21 cellular contexts compared by ENCODE assay signal in genomic region chr15:85759391-85759790, GRCh38. TPM values are rescaled to one million over a fixed set of nuclear protein-coding genes. Genes with fewer than 3 reads are reported as not detected.
DNase-seq lines count a peak whose midpoint lies in the region; ATAC-seq and TF ChIP-seq lines count a peak whose summit lies in the region.
"Had no signal": no experiment of that assay in that cellular context is flagged by ENCODE, and none has a peak within 500 bp of the region (broad histone marks: within the 10 kb centered on the region; RNA-seq: fewer than 3 reads in every experiment).

No MANE protein-coding gene starts in this region.

- no peaks in the 10 kb centered on the region for H3K9me2 ChIP-seq in SK-N-SH

- no peak for TF ChIP-seq POLR2A in transverse colon (IDR thresholded peaks at IDR 0.05)

- POLR2A ChIA-PET in SK-N-SH (lab: Yijun Ruan, JAX), result no interaction called here

- peak; percentile 85 for DNase-seq in SK-N-SH
- DNase-seq in left cardiac atrium, result peak; percentile 61
- DNase-seq in myocyte (ENCODE audit: low read depth), result peak; percentile 27
- DNase-seq in transverse colon, result no peak
- DNase-seq in mucosa of descending colon, result no peak
- DNase-seq: DMS 273 treated with DMSO at 0.1 percent for 48 hours, GF-D8, IMR-90, Karpas-422, MG63, NCI-H1105 treated with DMSO at 0.1 percent for 48 hours, NCI-H1694 treated with DMSO at 0.1 percent for 48 hours, NCI-H226, NCI-H524 treated with DMSO at 0.1 percent for 48 hours, OCI-M1, SJCRH30 had no signal

- peaks cover 0 to 12% of the 10 kb centered on the region in 2 experiments for H3K36me3 ChIP-seq in SK-N-SH (replicated peaks in 1 of 2; ENCODE audit: control insufficient read depth in 1 of 2, insufficient read depth in 2 of 2, low read length in 1 of 2)
- no peaks in the 10 kb centered on the region for H3K36me3 ChIP-seq in stomach smooth muscle (ENCODE audit: control insufficient read depth in 2 of 2, insufficient read depth in 2 of 2, low read length in 2 of 2)
- H3K36me3 ChIP-seq in transverse colon, result no peaks in the 10 kb centered on the region
- H3K36me3 ChIP-seq in mucosa of descending colon (ENCODE audit: low read depth), result no peaks in the 10 kb centered on the region
- H3K36me3 ChIP-seq: MG63, SJCRH30 had no signal

- 44% methylated on average over 4 of the region's 13 CpGs for WGBS in SK-N-SH (ENCODE audit: low lambda C conversion rate)
- WGBS in transverse colon (ENCODE audit: low coverage in 1 of 2), 2 donors, result 71% methylated on average over 13 of the region's 13 CpGs; no CpG with 5 or more reads in 1 of the 2 donors

- no peak overlapping the region for H2AFZ ChIP-seq in SK-N-SH (ENCODE audit: low read depth)
- H2AFZ ChIP-seq: GM23338 had no signal

- CTCF ChIA-PET in SK-N-SH (lab: Yijun Ruan, JAX), result interaction anchor here (1.0 to 2.5 kb wide), 3 partner anchors 27 to 81 kb away, joined by 3 to 8 read pairs (median 3); no protein-coding TSS in a partner anchor

- H3K27ac ChIP-seq in SK-N-SH (ENCODE audit: low read depth in 2 of 2, low read length in 1 of 2), result no peak overlapping the region; a peak in 1 of 4 replicates
- H3K27ac ChIP-seq in stomach smooth muscle (ENCODE audit: low read length), result peak overlapping the region; percentile 90
- no peak overlapping the region for H3K27ac ChIP-seq in transverse colon
- H3K27ac ChIP-seq: BLaER1 treated with 17β-estradiol and CSF1 and Interleukin-3, amounts not matched to agents 10 nM and 100 nM; SJCRH30 had no signal

- TF ChIP-seq CTCF in SK-N-SH (IDR thresholded peaks at IDR 0.05), result no peak
- no peak for TF ChIP-seq CTCF in transverse colon (IDR thresholded peaks at IDR 0.05)
- TF ChIP-seq CTCF in mucosa of descending colon (IDR thresholded peaks at IDR 0.05), result no peak

- intact Hi-C loops in left cardiac atrium (cut with DNase I), result no loop called here
- intact Hi-C loops in transverse colon (cut with DNase I; ENCODE audit: low total_unique reads), result no loop called here
- intact Hi-C loops in mucosa of descending colon (cut with DNase I, micrococcal nuclease), result no loop called here

- TF ChIP-seq EP300 in SK-N-SH (IDR thresholded peaks at IDR 0.05; ENCODE audit: borderline replicate concordance in 1 of 2, low read depth in 1 of 2, low read length in 1 of 2) (no peak), transverse colon (IDR thresholded peaks at IDR 0.05; ENCODE audit: low read depth) (no peak)

- no peaks in the 10 kb centered on the region for H3K27me3 ChIP-seq in SK-N-SH (ENCODE audit: insufficient read depth)
- H3K27me3 ChIP-seq in stomach smooth muscle (ENCODE audit: control insufficient read depth in 1 of 2, insufficient read depth in 2 of 2, low read length in 2 of 2), result no peaks in the 10 kb centered on the region
- H3K27me3 ChIP-seq in transverse colon, result no peaks in the 10 kb centered on the region
- H3K27me3 ChIP-seq: BLaER1 treated with 17β-estradiol and CSF1 and Interleukin-3, amounts not matched to agents 10 nM and 100 nM; MG63; SJCRH30 had no signal

- no peaks in the 10 kb centered on the region for H4K20me1 ChIP-seq in SK-N-SH (ENCODE audit: insufficient read depth)

- no peak overlapping the region for H3K4me2 ChIP-seq in SK-N-SH
- H3K4me2 ChIP-seq: BLaER1 treated with 17β-estradiol and CSF1 and Interleukin-3, amounts not matched to agents 10 nM and 100 nM; GM23338 had no signal

- H3K9ac ChIP-seq in SK-N-SH, result no peak overlapping the region
- H3K9ac ChIP-seq in stomach smooth muscle (ENCODE audit: low read length in 2 of 2), result no peak overlapping the region
- H3K9ac ChIP-seq: BLaER1 treated with 17β-estradiol and CSF1 and Interleukin-3, amounts not matched to agents 10 nM and 100 nM had no signal

- no peak overlapping the region for H3K4me3 ChIP-seq in SK-N-SH (ENCODE audit: low read depth in 2 of 2, low read length in 1 of 2)
- H3K4me3 ChIP-seq in stomach smooth muscle (ENCODE audit: low read length in 2 of 2), result no peak overlapping the region
- no peak overlapping the region for H3K4me3 ChIP-seq in transverse colon
- H3K4me3 ChIP-seq in mucosa of descending colon, result no peak overlapping the region
- H3K4me3 ChIP-seq: BLaER1 treated with 17β-estradiol and CSF1 and Interleukin-3, amounts not matched to agents 10 nM and 100 nM; GM23338; MG63; SJCRH30 had no signal

- no peaks in the 10 kb centered on the region for H3K79me2 ChIP-seq in SK-N-SH (ENCODE audit: insufficient read depth)

- in situ Hi-C loops in transverse colon (cut with MboI; ENCODE audit: low pct_ligation_motif_present in 1 of 4, low pct_unique_long_range_greater_than_20kb in 1 of 4, low sequenced_read_pairs in 3 of 4), result no loop called here

- no peak for ATAC-seq in SK-N-SH treated with all-trans-retinoic acid at 6 μM for 48 hours
- ATAC-seq in left cardiac atrium, result peak; percentile 29 to 40
- ATAC-seq in mucosa of descending colon, result no peak
- no peak for ATAC-seq in HG03571 (IDR thresholded peaks at IDR 0.05; ENCODE audit: unreplicated experiment)
- ATAC-seq: GM23338 had no signal

- no peak for TF ChIP-seq RAD21 in SK-N-SH (IDR thresholded peaks at IDR 0.05; ENCODE audit: low read length)

- H3K4me1 ChIP-seq in SK-N-SH (ENCODE audit: control insufficient read depth in 1 of 2, insufficient read depth in 2 of 2, low read depth in 1 of 2, low read length in 1 of 2), result peaks cover 5 to 60% of the 10 kb centered on the region in 2 experiments; a peak in 2 of 4 replicates
- peaks cover 74% of the 10 kb centered on the region for H3K4me1 ChIP-seq in stomach smooth muscle (ENCODE audit: control insufficient read depth, insufficient read depth, low read length)
- no peaks in the 10 kb centered on the region for H3K4me1 ChIP-seq in transverse colon
- no peaks in the 10 kb centered on the region for H3K4me1 ChIP-seq in mucosa of descending colon (ENCODE audit: low read depth)

- no peaks in the 10 kb centered on the region for H3F3A ChIP-seq in SK-N-SH (replicated peaks; ENCODE audit: insufficient read depth)

- H3K9me3 ChIP-seq in SK-N-SH (no peaks in the 10 kb centered on the region), stomach smooth muscle (ENCODE audit: control insufficient read depth in 2 of 2, low read length in 2 of 2) (no peaks in the 10 kb centered on the region), transverse colon (no peaks in the 10 kb centered on the region), mucosa of descending colon (no peaks in the 10 kb centered on the region)
- H3K9me3 ChIP-seq: BLaER1 treated with 17β-estradiol and CSF1 and Interleukin-3, amounts not matched to agents 10 nM and 100 nM; MG63; SJCRH30 had no signal

TF ChIP-seq in SK-N-SH, 30 proteins besides CTCF, POLR2A, EP300 and RAD21:
- TF ChIP-seq TCF12 (IDR thresholded peaks at IDR 0.05) (no peak), GATA2 (CRISPR knock-in tag; IDR thresholded peaks at IDR 0.05) (no peak), FOXM1 (IDR thresholded peaks at IDR 0.05; ENCODE audit: low read depth) (no peak), USF2 (IDR thresholded peaks at IDR 0.05; ENCODE audit: borderline replicate concordance, low read depth, low read length) (no peak), FOXJ3 (CRISPR knock-in tag; IDR thresholded peaks at IDR 0.05) (no peak), CHD2 (IDR thresholded peaks at IDR 0.05; ENCODE audit: low read length, partially characterized antibody) (peak; percentile 19), ELF1 (IDR thresholded peaks at IDR 0.05) (no peak)

TF ChIP-seq in SK-N-SH treated with all-trans-retinoic acid at 6 μM for 48 hours, 23 proteins besides CTCF, POLR2A, EP300 and RAD21 (continues in another document):
- TF ChIP-seq ZNF70 (CRISPR knock-in tag; IDR thresholded peaks at IDR 0.05), result no peak
- TF ChIP-seq ZC3H10 (CRISPR knock-in tag; IDR thresholded peaks at IDR 0.05), result no peak
- TF ChIP-seq OSR1 (CRISPR knock-in tag; IDR thresholded peaks at IDR 0.05), result no peak
- TF ChIP-seq GLIS3 (CRISPR knock-in tag; IDR thresholded peaks at IDR 0.05), result no peak
- no peak for TF ChIP-seq TOX (CRISPR knock-in tag; IDR thresholded peaks at IDR 0.05; ENCODE audit: borderline replicate concordance)
- no peak for TF ChIP-seq ZNF8 (CRISPR knock-in tag; IDR thresholded peaks at IDR 0.05)
- no peak for TF ChIP-seq PPARA (CRISPR knock-in tag; IDR thresholded peaks at IDR 0.05; ENCODE audit: borderline replicate concordance)
- TF ChIP-seq ARNTL (CRISPR knock-in tag; IDR thresholded peaks at IDR 0.05; ENCODE audit: borderline replicate concordance, low read depth), result no peak
- TF ChIP-seq CSDC2 (CRISPR knock-in tag; IDR thresholded peaks at IDR 0.05), result no peak
- TF ChIP-seq POU6F1 (CRISPR knock-in tag; IDR thresholded peaks at IDR 0.05; ENCODE audit: borderline replicate concordance, low read depth), result no peak
- no peak for TF ChIP-seq RARB (CRISPR knock-in tag; IDR thresholded peaks at IDR 0.05)
- no peak for TF ChIP-seq TCF4 (CRISPR knock-in tag; IDR thresholded peaks at IDR 0.05; ENCODE audit: borderline replicate concordance)
- TF ChIP-seq ESRRG (CRISPR knock-in tag; IDR thresholded peaks at IDR 0.05), result no peak

RNA-seq across cellular contexts. Expression of gene KLHL25, which starts 35.3 kb away (rescaled TPM):
- 4.5 TPM in 2 replicates for polyA plus RNA-seq in SK-N-SH (2012; rRNA removed)
- 1.4 and 2.6 TPM in 2 replicates for polyA plus RNA-seq in SK-N-SH (2012; cell fraction: cytosol; rRNA removed)
- polyA plus RNA-seq in SK-N-SH (2012; cell fraction: nucleus; rRNA removed), result 7.3 and 8.6 TPM in 2 replicates
- total RNA-seq in left cardiac atrium, result 1 to 10 TPM; 5.9 to 7.3 TPM
- 4.5 and 6.6 TPM in 2 replicates for total RNA-seq in myocyte
- 3.7 TPM for polyA plus RNA-seq in myocyte (2012)
- total RNA-seq in transverse colon, result 10 to 100 TPM; 10.1 to 36.0 (median 10.8) TPM
- total RNA-seq in mucosa of descending colon, result 1 to 10 TPM; 7.4 to 8.8 (median 7.7) TPM

Comparison
In these comparisons a context has a peak if more than half of its experiments do, and no peak if none do; other contexts are left out.
1. DNase-seq: peak in SK-N-SH (single experiment), left cardiac atrium (single experiment) and myocyte (single experiment); none in transverse colon (single experiment) and mucosa of descending colon (0 of 3).
2. ATAC-seq: peak in left cardiac atrium (2 of 2); none in SK-N-SH treated with all-trans-retinoic acid at 6 μM for 48 hours (single experiment), mucosa of descending colon (single experiment) and HG03571 (single experiment).